23 cellular contexts compared by ENCODE assay signal in genomic region chr22:35677460-35678187, GRCh38. TPM values are rescaled to one million over a fixed set of nuclear protein-coding genes. Genes with fewer than 3 reads are reported as not detected.
DNase-seq lines count a peak whose midpoint lies in the region; ATAC-seq, FAIRE-seq and TF ChIP-seq lines count a peak whose summit lies in the region.
"Had no signal": no experiment of that assay in that cellular context is flagged by ENCODE, and none has a peak within 500 bp of the region (broad histone marks: within the 10 kb centered on the region; RNA-seq: fewer than 3 reads in every experiment).

No MANE protein-coding gene starts in this region.

- BruUV-seq in HepG2 (replicated peaks; lab: Mats Ljungman, UMichigan), result no TSS peak

- peaks cover 14% of the 10 kb centered on the region for H3K4me1 Mint-ChIP-seq in osteocyte (ENCODE audit: unreplicated experiment)

- intact Hi-C loops in HepG2 (cut with micrococcal nuclease; ENCODE audit: unreplicated experiment), result no loop called here

- H3K27me3 Mint-ChIP-seq in osteocyte (ENCODE audit: unreplicated experiment), result peaks cover 2% of the 10 kb centered on the region
- H3K27me3 Mint-ChIP-seq: CD4-positive, alpha-beta T cell had no signal

- ATAC-seq in HepG2 (no peak), left lobe of liver (peak; percentile 91), HG03139 (IDR thresholded peaks at IDR 0.05; ENCODE audit: unreplicated experiment) (no peak), GM21723 (IDR thresholded peaks at IDR 0.05; ENCODE audit: unreplicated experiment) (no peak)
- ATAC-seq: A549 had no signal

- H2AFZ ChIP-seq in HepG2 (ENCODE audit: low read length), result no peak overlapping the region
- H2AFZ ChIP-seq: GM23248 had no signal

- TF ChIP-seq RAD21 in liver (IDR thresholded peaks at IDR 0.05) (peak; percentile 44 to 61), HepG2 (CRISPR knock-in tag; IDR thresholded peaks at IDR 0.05) (no peak)

- H3K36me3 Mint-ChIP-seq in osteocyte (ENCODE audit: unreplicated experiment), result no peaks in the 10 kb centered on the region

- H3K4me1 ChIP-seq in liver (ENCODE audit: control insufficient read depth in 4 of 4, insufficient read depth in 4 of 4, low read length in 3 of 4) (peaks cover 2 to 10% (median 7%) of the 10 kb centered on the region in 4 donors), HepG2 (ENCODE audit: insufficient read depth, low read length) (peaks cover 6% of the 10 kb centered on the region; the same call in 1 of the 2 replicates), skeletal muscle tissue (ENCODE audit: control insufficient read depth in 3 of 3, insufficient read depth in 3 of 3, low read length in 3 of 3) (peaks cover 0 to 6% (median 3%) of the 10 kb centered on the region in 3 donors)
- H3K4me1 ChIP-seq: A549 had no signal

- H3K79me2 ChIP-seq in HepG2 (ENCODE audit: insufficient read depth, low read length), result no peaks in the 10 kb centered on the region

- in situ Hi-C loops in HepG2 (cut with HindIII; ENCODE audit: extremely low pct_ligation_motif_present, low pct_unique_long_range_greater_than_20kb), result no loop called here

- H3K9ac ChIP-seq in liver (ENCODE audit: low read depth in 1 of 2, low read length in 2 of 2) (no peak overlapping the region), HepG2 (ENCODE audit: insufficient read depth, low read depth, low read length) (no peak overlapping the region), skeletal muscle tissue (ENCODE audit: low read depth in 1 of 3, low read length in 3 of 3) (peak overlapping the region; percentile 35 to 71 (median 63))
- H3K9ac ChIP-seq: GM23248 had no signal

- peaks cover under 1% of the 10 kb centered on the region for H3K9me3 Mint-ChIP-seq in osteocyte (ENCODE audit: unreplicated experiment)

- H3K4me3 Mint-ChIP-seq in osteocyte (ENCODE audit: unreplicated experiment), result no peak overlapping the region
- H3K4me3 Mint-ChIP-seq: CD4-positive, alpha-beta T cell had no signal

- no peak for DNase-seq in HepG2 (ENCODE audit: low spot score)
- peak; percentile 57 for DNase-seq in left lobe of liver (ENCODE audit: low spot score)
- peak; percentile 30 for DNase-seq in osteocyte (ENCODE audit: extremely low spot score, unreplicated experiment)
- DNase-seq in NCI-H1694 (lab: John Stamatoyannopoulos, UW), result no peak
- DNase-seq: AML-193; Caco-2; CD4-positive, alpha-beta T cell; GM23248; HCEC 1CT had no signal

- WGBS in liver, result 59% methylated on average over 7 of the region's 7 CpGs
- 30% methylated on average over 7 of the region's 7 CpGs for WGBS in HepG2 (ENCODE audit: low lambda C conversion rate)

- H3K36me3 ChIP-seq in liver (ENCODE audit: control insufficient read depth in 4 of 4, insufficient read depth in 3 of 4, low read depth in 1 of 4, low read length in 3 of 4) (no peaks in the 10 kb centered on the region), HepG2 (replicated peaks in 1 of 2; ENCODE audit: control insufficient read depth in 1 of 2, insufficient read depth in 2 of 2, low read length in 2 of 2) (no peaks in the 10 kb centered on the region), skeletal muscle tissue (ENCODE audit: control insufficient read depth in 3 of 3, insufficient read depth in 3 of 3, low read length in 3 of 3) (no peaks in the 10 kb centered on the region)

- no peak overlapping the region for H3K4me2 ChIP-seq in HepG2 (ENCODE audit: low read depth, low read length)
- H3K4me2 ChIP-seq: A549 had no signal

- H3K27me3 ChIP-seq in liver (ENCODE audit: control insufficient read depth in 4 of 4, insufficient read depth in 4 of 4, low read length in 3 of 4), result no peaks in the 10 kb centered on the region
- no peaks in the 10 kb centered on the region for H3K27me3 ChIP-seq in HepG2 (ENCODE audit: control insufficient read depth in 1 of 2, insufficient read depth in 2 of 2, low read length in 2 of 2)
- no peaks in the 10 kb centered on the region for H3K27me3 ChIP-seq in skeletal muscle tissue (ENCODE audit: control insufficient read depth in 3 of 3, insufficient read depth in 3 of 3, low read length in 3 of 3)

- H3K4me3 ChIP-seq in liver (ENCODE audit: low read depth in 1 of 3, low read length in 3 of 3) (no peak overlapping the region), HepG2 (replicated peaks in 1 of 3; ENCODE audit: insufficient read depth in 1 of 3, low read depth in 2 of 3, low read length in 3 of 3) (no peak overlapping the region), skeletal muscle tissue (ENCODE audit: low read length in 3 of 3) (peak overlapping the region in 2 of 3 donors; percentile 0 to 30)
- H3K4me3 ChIP-seq: A549, GM23248 had no signal

- TF ChIP-seq EP300 in HepG2 (IDR thresholded peaks at IDR 0.05; ENCODE audit: low read depth in 2 of 2, low read length in 2 of 2), result no peak
- TF ChIP-seq EP300 in HepG2 (CRISPR knock-in tag; IDR thresholded peaks at IDR 0.05; ENCODE audit: borderline replicate concordance), result no peak

- no peaks in the 10 kb centered on the region for H4K20me1 ChIP-seq in HepG2 (ENCODE audit: insufficient read depth, low read length)

- H3K9me3 ChIP-seq in liver (ENCODE audit: control insufficient read depth in 4 of 4, low read length in 3 of 4) (peaks cover 0 to 3% (median 2%) of the 10 kb centered on the region in 4 donors), HepG2 (ENCODE audit: low read length) (0 out of 2 replicates have a peak, but pooled peaks cover 5% of the 10 kb centered on the region), skeletal muscle tissue (ENCODE audit: control insufficient read depth in 3 of 3, low read length in 3 of 3) (peaks cover 0 to 7% (median 0%) of the 10 kb centered on the region in 3 donors)

- POLR2A ChIA-PET in HepG2 (lab: Yijun Ruan, JAX), result no interaction called here

- no peak for FAIRE-seq in HepG2 (lab: Jason Lieb, UNC)
- FAIRE-seq: A549, D721Med, G401.6, GM12891, GM19239, H54, HTR-8/SVneo had no signal

- peak overlapping the region; percentile 60 to 61 for H3K27ac ChIP-seq in liver (ENCODE audit: low read depth in 1 of 2, low read length in 2 of 2)
- H3K27ac ChIP-seq in HepG2 (ENCODE audit: extremely low read length, insufficient read depth, low read length), result no peak overlapping the region
- peak overlapping the region; percentile 72 for H3K27ac ChIP-seq in skeletal muscle tissue (ENCODE audit: low read depth, low read length)
- H3K27ac ChIP-seq: 22Rv1, A549, C4-2B, GM23248 had no signal

- CTCF ChIA-PET in HepG2 (lab: Yijun Ruan, JAX; ENCODE audit: low intra/inter-chr PET ratio, low total read pairs), result no interaction called here

- TF ChIP-seq POLR2A in HepG2 (IDR thresholded peaks at IDR 0.05; ENCODE audit: insufficient read depth in 1 of 2, low read depth in 2 of 2, low read length in 2 of 2), result no peak

- no peak overlapping the region for H3K27ac Mint-ChIP-seq in osteocyte (ENCODE audit: unreplicated experiment)
- H3K27ac Mint-ChIP-seq: CD4-positive, alpha-beta T cell had no signal

- TF ChIP-seq CTCF in liver (IDR thresholded peaks at IDR 0.05; ENCODE audit: low read depth, low read length, missing input control), result no peak
- no peak for TF ChIP-seq CTCF in HepG2 (CRISPR knock-in tag; IDR thresholded peaks at IDR 0.05)
- no peak for TF ChIP-seq CTCF in osteocyte (IDR thresholded peaks at IDR 0.05)

RNA-seq across cellular contexts. Expression of gene APOL6, which starts 29.4 kb away (rescaled TPM):
- total RNA-seq in liver (10 to 100 TPM; 13.7 to 80.1 TPM), HepG2 (2016; rRNA removed; fragmentation: Illumina TruSeq; extraction: Trizol) (6.3 and 7.5 TPM in 2 replicates), left lobe of liver (31.7 TPM), osteocyte (11.8 and 14.3 TPM in 2 replicates), skeletal muscle tissue (5.2 TPM)
- polyA plus RNA-seq in liver (10 to 100 TPM; 10.3 to 20.8 TPM), HepG2 (2011; rRNA removed) (5.2 and 6.5 TPM in 2 replicates)
- 0.61 and 0.62 TPM in 2 replicates for total RNA-seq in HepG2 (2016; cell fraction: cytosol; rRNA removed; fragmentation: Illumina TruSeq; extraction: Trizol; ENCODE audit: low read depth)
- 6.6 and 6.9 TPM in 2 replicates for total RNA-seq in HepG2 (2016; cell fraction: insoluble cytoplasmic fraction; rRNA removed; fragmentation: Illumina TruSeq; extraction: Trizol)
- 2.7 and 3.1 TPM in 2 replicates for total RNA-seq in HepG2 (2016; cell fraction: membrane; rRNA removed; fragmentation: Illumina TruSeq; extraction: Trizol)
- 6.9 and 7.7 TPM in 2 replicates for total RNA-seq in HepG2 (2016; cell fraction: nucleus; rRNA removed; fragmentation: Illumina TruSeq; extraction: Trizol)
- 2.7 and 4.9 TPM in 2 replicates for polyA plus RNA-seq in HepG2 (2011; cell fraction: cytosol; rRNA removed)
- 2.8 and 4.1 TPM in 2 replicates for polyA plus RNA-seq in HepG2 (2011; cell fraction: nucleus; rRNA removed)
- polyA plus RNA-seq in HepG2 (2012), result 4.1 and 7.0 TPM in 2 replicates
- 0.27 and 0.32 TPM in 2 replicates for polyA plus RNA-seq in HepG2 (2016; cell fraction: cytosol; fragmentation: Illumina TruSeq; extraction: Trizol; ENCODE audit: low read depth)
- 3.0 and 3.1 TPM in 2 replicates for polyA plus RNA-seq in HepG2 (2016; cell fraction: insoluble cytoplasmic fraction; fragmentation: Illumina TruSeq; extraction: Trizol; ENCODE audit: low read depth)
- 0.72 and 0.91 TPM in 2 replicates for polyA plus RNA-seq in HepG2 (2016; cell fraction: membrane; fragmentation: Illumina TruSeq; extraction: Trizol; ENCODE audit: low read depth)
- polyA plus RNA-seq in HepG2 (2016; cell fraction: nucleus; fragmentation: Illumina TruSeq; extraction: Trizol; ENCODE audit: insufficient read depth, low read depth), result 6.5 and 6.8 TPM in 2 replicates
- 8.0 and 11.5 TPM in 2 replicates for polyA minus RNA-seq in HepG2 (2011; rRNA and poly(A)+ RNA removed; ENCODE audit: low replicate concordance)
- 13.2 and 18.0 TPM in 2 replicates for polyA minus RNA-seq in HepG2 (2011; cell fraction: cytosol; rRNA and poly(A)+ RNA removed)
- 10.8 and 21.6 TPM in 2 replicates for polyA minus RNA-seq in HepG2 (2011; cell fraction: nucleus; rRNA and poly(A)+ RNA removed)

RNA-seq across cellular contexts. Expression of gene APOL5, which starts 40.0 kb away (rescaled TPM):
- total RNA-seq in liver, result not detected
- polyA plus RNA-seq in liver, result under 1 TPM in 1 of 2 donors, not detected in 1; 0.43 TPM
- total RNA-seq in HepG2 (2016; rRNA removed; fragmentation: Illumina TruSeq; extraction: Trizol), result not detected in 2 replicates
- total RNA-seq in HepG2 (2016; cell fraction: cytosol; rRNA removed; fragmentation: Illumina TruSeq; extraction: Trizol; ENCODE audit: low read depth), result not detected in 2 replicates
- not detected in 2 replicates for total RNA-seq in HepG2 (2016; cell fraction: insoluble cytoplasmic fraction; rRNA removed; fragmentation: Illumina TruSeq; extraction: Trizol)
- total RNA-seq in HepG2 (2016; cell fraction: membrane; rRNA removed; fragmentation: Illumina TruSeq; extraction: Trizol), result not detected in 2 replicates
- not detected in 2 replicates for total RNA-seq in HepG2 (2016; cell fraction: nucleus; rRNA removed; fragmentation: Illumina TruSeq; extraction: Trizol)
- not detected in 2 replicates for polyA plus RNA-seq in HepG2 (2011; rRNA removed)
- polyA plus RNA-seq in HepG2 (2011; cell fraction: cytosol; rRNA removed), result not detected in 2 replicates
- not detected in 2 replicates for polyA plus RNA-seq in HepG2 (2011; cell fraction: nucleus; rRNA removed)
- not detected in 2 replicates for polyA plus RNA-seq in HepG2 (2012)
- not detected in 2 replicates for polyA plus RNA-seq in HepG2 (2016; cell fraction: cytosol; fragmentation: Illumina TruSeq; extraction: Trizol; ENCODE audit: low read depth)
- polyA plus RNA-seq in HepG2 (2016; cell fraction: insoluble cytoplasmic fraction; fragmentation: Illumina TruSeq; extraction: Trizol; ENCODE audit: low read depth), result not detected in 2 replicates
- polyA plus RNA-seq in HepG2 (2016; cell fraction: membrane; fragmentation: Illumina TruSeq; extraction: Trizol; ENCODE audit: low read depth), result not detected in 2 replicates
- not detected in 2 replicates for polyA plus RNA-seq in HepG2 (2016; cell fraction: nucleus; fragmentation: Illumina TruSeq; extraction: Trizol; ENCODE audit: insufficient read depth, low read depth)
- not detected in 2 replicates for polyA minus RNA-seq in HepG2 (2011; rRNA and poly(A)+ RNA removed; ENCODE audit: low replicate concordance)
- polyA minus RNA-seq in HepG2 (2011; cell fraction: cytosol; rRNA and poly(A)+ RNA removed), result not detected in 2 replicates
- polyA minus RNA-seq in HepG2 (2011; cell fraction: nucleus; rRNA and poly(A)+ RNA removed), result not detected in 2 replicates
- not detected for total RNA-seq in left lobe of liver
- total RNA-seq in osteocyte, result not detected in 2 replicates
- 1.6 TPM for total RNA-seq in skeletal muscle tissue
- total RNA-seq: Caco-2; CD4-positive, alpha-beta T cell; GM23248 had no signal
- polyA plus RNA-seq: A549, BJ, GM23248 had no signal

Comparison
In these comparisons a context has a peak if more than half of its experiments do, and no peak if none do; other contexts are left out.
1. H3K4me3 ChIP-seq: peak in skeletal muscle tissue (2 of 3); none in liver (0 of 3) and HepG2 (0 of 3).
2. H3K9ac ChIP-seq: peak in skeletal muscle tissue (3 of 3); none in liver (0 of 2) and HepG2 (single experiment).
3. DNase-seq: peak in left lobe of liver (single experiment) and osteocyte (single experiment); none in HepG2 (single experiment) and NCI-H1694 (single experiment).